ENCODE assay signal across 13 cellular contexts in genomic region chr3:133548090-133548489, GRCh38. TPM values are rescaled to one million over a fixed set of nuclear protein-coding genes. Genes with fewer than 3 reads are reported as not detected.
DNase-seq lines count a peak whose midpoint lies in the region; ATAC-seq, FAIRE-seq and TF ChIP-seq lines count a peak whose summit lies in the region.
"Had no signal": no experiment of that assay in that cellular context is flagged by ENCODE, and none has a peak within 500 bp of the region (broad histone marks: within the 10 kb centered on the region; RNA-seq: fewer than 3 reads in every experiment).

No MANE protein-coding gene starts in this region.

- no peak for TF ChIP-seq CTCF in HepG2 (CRISPR knock-in tag; IDR thresholded peaks at IDR 0.05)
- TF ChIP-seq CTCF in right lobe of liver (IDR thresholded peaks at IDR 0.05), result no peak
- no peak for TF ChIP-seq CTCF in esophagus muscularis mucosa (IDR thresholded peaks at IDR 0.05)
- TF ChIP-seq CTCF in nephron (IDR thresholded peaks at IDR 0.05; ENCODE audit: unreplicated experiment in 3 of 3), result no peak

- no peak for DNase-seq in HepG2 (ENCODE audit: low spot score)
- DNase-seq in right lobe of liver, result no peak
- no peak for DNase-seq in esophagus muscularis mucosa (ENCODE audit: extremely low spot score)
- no peak for DNase-seq in activated T-helper 1 cell treated with anti-CD3 and anti-CD28 coated beads, Interleukin-12 subunit alpha, Interleukin-12 subunit beta, Interleukin-2, Interleukin-4 antibody, amounts not matched to agents 30 ng/mL and 10 ng/mL and 1 ng/mL, durations not matched to agents 14 hours and 24 hours and 36 hours (ENCODE audit: low spot score)
- no peak for DNase-seq in stimulated activated naive CD8-positive, alpha-beta T cell treated with anti-CD3 and anti-CD28 coated beads, Interleukin-15, Interleukin-2, amounts not matched to agents 100 U/mL and 50 U/mL, for 24 hours
- DNase-seq: DMS53; SHP77 treated with DMSO at 0.1 percent for 48 hours; stimulated activated CD4-positive, alpha-beta T cell treated with anti-CD3 and anti-CD28 coated beads, Interleukin-4, amount 100 ng/mL, for 4 hours had no signal

- H3K36me3 Mint-ChIP-seq in nephron (ENCODE audit: low read depth), result no peaks in the 10 kb centered on the region
- H3K36me3 Mint-ChIP-seq in activated T-helper 1 cell treated with anti-CD3 and anti-CD28 coated beads, Interleukin-12 subunit alpha, Interleukin-12 subunit beta, Interleukin-2, Interleukin-4 antibody, amounts not matched to agents 30 ng/mL and 10 ng/mL and 1 ng/mL, durations not matched to agents 14 hours and 24 hours and 36 hours (ENCODE audit: low read depth), result no peaks in the 10 kb centered on the region

- H3K4me2 ChIP-seq in HepG2 (ENCODE audit: low read depth, low read length), result peak overlapping the region; percentile 66

- TF ChIP-seq POLR2A in HepG2 (IDR thresholded peaks at IDR 0.05; ENCODE audit: insufficient read depth in 1 of 2, low read depth in 2 of 2, low read length in 2 of 2) (no peak), right lobe of liver (IDR thresholded peaks at IDR 0.05) (no peak), esophagus muscularis mucosa (IDR thresholded peaks at IDR 0.05; ENCODE audit: low read depth) (no peak)

- in situ Hi-C loops in HepG2 (cut with HindIII; ENCODE audit: extremely low pct_ligation_motif_present, low pct_unique_long_range_greater_than_20kb), result no loop called here

- no peak overlapping the region for H3K27ac ChIP-seq in HepG2 (ENCODE audit: extremely low read length, insufficient read depth, low read length)
- H3K27ac ChIP-seq in right lobe of liver, result peak overlapping the region in 1 of 3 donors; percentile 80
- H3K27ac ChIP-seq in esophagus muscularis mucosa (replicated peaks in 1 of 4), result peak overlapping the region; percentile 73 to 84 (median 79)

- H3K4me3 ChIP-seq in HepG2 (replicated peaks in 1 of 3; ENCODE audit: insufficient read depth in 1 of 3, low read depth in 2 of 3, low read length in 3 of 3), result no peak overlapping the region
- no peak overlapping the region for H3K4me3 ChIP-seq in right lobe of liver
- H3K4me3 ChIP-seq in esophagus muscularis mucosa, result no peak overlapping the region

- TF ChIP-seq EP300 in HepG2 (IDR thresholded peaks at IDR 0.05; ENCODE audit: low read depth in 2 of 2, low read length in 2 of 2) (no peak), HepG2 (CRISPR knock-in tag; IDR thresholded peaks at IDR 0.05; ENCODE audit: borderline replicate concordance) (no peak), esophagus muscularis mucosa (IDR thresholded peaks at IDR 0.05) (no peak)

- H3K9ac ChIP-seq in HepG2 (ENCODE audit: insufficient read depth, low read depth, low read length), result no peak overlapping the region

- no peak for TF ChIP-seq RAD21 in HepG2 (CRISPR knock-in tag; IDR thresholded peaks at IDR 0.05)

- peak overlapping the region; percentile 68 to 83 (median 83) for H3K27ac Mint-ChIP-seq in nephron
- no peak overlapping the region for H3K27ac Mint-ChIP-seq in activated T-helper 1 cell treated with anti-CD3 and anti-CD28 coated beads, Interleukin-12 subunit alpha, Interleukin-12 subunit beta, Interleukin-2, Interleukin-4 antibody, amounts not matched to agents 30 ng/mL and 10 ng/mL and 1 ng/mL, durations not matched to agents 14 hours and 24 hours and 36 hours
- H3K27ac Mint-ChIP-seq: activated T-helper 2 cell treated with anti-CD3 and anti-CD28 coated beads, Interferon-gamma antibody, Interleukin-2, Interleukin-4, amounts not matched to agents 10 μg/mL and 5 μg/mL and 100 μg/mL, durations not matched to agents 14 hours and 24 hours and 36 hours had no signal

- no peak for ATAC-seq in HepG2
- no peak for ATAC-seq in right lobe of liver
- ATAC-seq in GM18870 (IDR thresholded peaks at IDR 0.05; ENCODE audit: unreplicated experiment), result no peak
- ATAC-seq in GM19035 (IDR thresholded peaks at IDR 0.05; ENCODE audit: unreplicated experiment), result no peak
- no peak for ATAC-seq in stimulated activated naive CD8-positive, alpha-beta T cell treated with anti-CD3 and anti-CD28 coated beads, Interleukin-15, Interleukin-2, amounts not matched to agents 100 U/mL and 50 U/mL, for 24 hours

- H4K20me1 ChIP-seq in HepG2 (ENCODE audit: insufficient read depth, low read length), result no peaks in the 10 kb centered on the region

- no peaks in the 10 kb centered on the region for H3K36me3 ChIP-seq in HepG2 (replicated peaks in 1 of 2; ENCODE audit: control insufficient read depth in 1 of 2, insufficient read depth in 2 of 2, low read length in 2 of 2)
- H3K36me3 ChIP-seq in right lobe of liver, result no peaks in the 10 kb centered on the region
- H3K36me3 ChIP-seq in esophagus muscularis mucosa, result no peaks in the 10 kb centered on the region

- 51% methylated on average over 2 of the region's 2 CpGs for WGBS in HepG2 (ENCODE audit: low lambda C conversion rate)
- 38% methylated on average over 2 of the region's 2 CpGs for WGBS in right lobe of liver (ENCODE audit: insufficient coverage, low coverage, low lambda C conversion rate, missing lambda C conversion rate)
- WGBS in esophagus muscularis mucosa, result 35% methylated on average over 2 of the region's 2 CpGs

- CTCF ChIA-PET in HepG2 (lab: Yijun Ruan, JAX; ENCODE audit: low intra/inter-chr PET ratio, low total read pairs), result no interaction called here

- POLR2A ChIA-PET in HepG2 (lab: Yijun Ruan, JAX), result interaction anchor here (0.9 to 2.2 kb wide), 2 partner anchors 24 to 25 kb away, joined by 3 to 19 read pairs; partner anchors contain the start of gene CDV3

- intact Hi-C loops in HepG2 (cut with micrococcal nuclease; ENCODE audit: unreplicated experiment) (no loop called here), right lobe of liver (cut with DNase I) (no loop called here), esophagus muscularis mucosa (cut with DNase I) (no loop called here)
- intact Hi-C loops in activated T-helper 1 cell treated with anti-CD3 and anti-CD28 coated beads, Interleukin-12 subunit alpha, Interleukin-12 subunit beta, Interleukin-2, Interleukin-4 antibody, amounts not matched to agents 30 ng/mL and 10 ng/mL and 1 ng/mL, durations not matched to agents 14 hours and 24 hours and 36 hours (cut with micrococcal nuclease), result no loop called here

- H3K4me1 ChIP-seq in HepG2 (ENCODE audit: insufficient read depth, low read length), result peaks cover 69% of the 10 kb centered on the region
- peaks cover 0 to 31% (median 8%) of the 10 kb centered on the region in 4 donors for H3K4me1 ChIP-seq in right lobe of liver
- peaks cover 14 to 24% (median 23%) of the 10 kb centered on the region in 4 donors for H3K4me1 ChIP-seq in esophagus muscularis mucosa

- peaks cover 4% of the 10 kb centered on the region for H3K27me3 Mint-ChIP-seq in nephron (ENCODE audit: low read depth)
- no peaks in the 10 kb centered on the region for H3K27me3 Mint-ChIP-seq in activated T-helper 1 cell treated with anti-CD3 and anti-CD28 coated beads, Interleukin-12 subunit alpha, Interleukin-12 subunit beta, Interleukin-2, Interleukin-4 antibody, amounts not matched to agents 30 ng/mL and 10 ng/mL and 1 ng/mL, durations not matched to agents 14 hours and 24 hours and 36 hours (ENCODE audit: insufficient read depth)

- no peaks in the 10 kb centered on the region; a peak in 1 of 5 replicates for H3K27me3 ChIP-seq in HepG2 (ENCODE audit: control insufficient read depth in 1 of 2, insufficient read depth in 2 of 2, low read length in 2 of 2)
- no peaks in the 10 kb centered on the region for H3K27me3 ChIP-seq in right lobe of liver
- H3K27me3 ChIP-seq in esophagus muscularis mucosa, result no peaks in the 10 kb centered on the region

- no peak for FAIRE-seq in HepG2 (lab: Jason Lieb, UNC)

- no peak overlapping the region for H3K4me3 Mint-ChIP-seq in nephron
- H3K4me3 Mint-ChIP-seq in activated T-helper 1 cell treated with anti-CD3 and anti-CD28 coated beads, Interleukin-12 subunit alpha, Interleukin-12 subunit beta, Interleukin-2, Interleukin-4 antibody, amounts not matched to agents 30 ng/mL and 10 ng/mL and 1 ng/mL, durations not matched to agents 14 hours and 24 hours and 36 hours, result no peak overlapping the region
- H3K4me3 Mint-ChIP-seq: central memory CD8-positive, alpha-beta T cell had no signal

- H3K9me3 ChIP-seq in HepG2 (ENCODE audit: low read length) (no peaks in the 10 kb centered on the region), right lobe of liver (no peaks in the 10 kb centered on the region), esophagus muscularis mucosa (no peaks in the 10 kb centered on the region)

- no peaks in the 10 kb centered on the region for H3K79me2 ChIP-seq in HepG2 (ENCODE audit: insufficient read depth, low read length)

- H3K9me3 Mint-ChIP-seq in nephron, result peaks cover 5% of the 10 kb centered on the region
- H3K9me3 Mint-ChIP-seq in activated T-helper 1 cell treated with anti-CD3 and anti-CD28 coated beads, Interleukin-12 subunit alpha, Interleukin-12 subunit beta, Interleukin-2, Interleukin-4 antibody, amounts not matched to agents 30 ng/mL and 10 ng/mL and 1 ng/mL, durations not matched to agents 14 hours and 24 hours and 36 hours, result no peaks in the 10 kb centered on the region
- H3K9me3 Mint-ChIP-seq: activated T-helper 2 cell treated with anti-CD3 and anti-CD28 coated beads, Interferon-gamma antibody, Interleukin-2, Interleukin-4, amounts not matched to agents 10 μg/mL and 5 μg/mL and 100 μg/mL, durations not matched to agents 14 hours and 24 hours and 36 hours; central memory CD8-positive, alpha-beta T cell had no signal

- peaks cover 31% of the 10 kb centered on the region for H3K4me1 Mint-ChIP-seq in nephron
- H3K4me1 Mint-ChIP-seq in activated T-helper 1 cell treated with anti-CD3 and anti-CD28 coated beads, Interleukin-12 subunit alpha, Interleukin-12 subunit beta, Interleukin-2, Interleukin-4 antibody, amounts not matched to agents 30 ng/mL and 10 ng/mL and 1 ng/mL, durations not matched to agents 14 hours and 24 hours and 36 hours (ENCODE audit: low read depth), result no peaks in the 10 kb centered on the region
- H3K4me1 Mint-ChIP-seq: central memory CD8-positive, alpha-beta T cell had no signal

- BruUV-seq in HepG2 (replicated peaks; lab: Mats Ljungman, UMichigan), result no TSS peak

- no peak overlapping the region for H2AFZ ChIP-seq in HepG2 (ENCODE audit: low read length)

RNA-seq across cellular contexts. Expression of gene CDV3, which starts 25.4 kb away (rescaled TPM):
- total RNA-seq in HepG2 (2016; rRNA removed; fragmentation: Illumina TruSeq; extraction: Trizol) (145 and 190 TPM in 2 replicates), right lobe of liver (100 to 1,000 TPM in 1 of 6 experiments, 10 to 100 TPM in 5; 61.3 to 104 (median 81.3) TPM), esophagus muscularis mucosa (100 to 1,000 TPM; 136 to 249 (median 195) TPM)
- total RNA-seq in HepG2 (2016; cell fraction: cytosol; rRNA removed; fragmentation: Illumina TruSeq; extraction: Trizol; ENCODE audit: low read depth), result 29.7 and 31.6 TPM in 2 replicates
- 140 and 167 TPM in 2 replicates for total RNA-seq in HepG2 (2016; cell fraction: insoluble cytoplasmic fraction; rRNA removed; fragmentation: Illumina TruSeq; extraction: Trizol)
- 96.9 and 108 TPM in 2 replicates for total RNA-seq in HepG2 (2016; cell fraction: membrane; rRNA removed; fragmentation: Illumina TruSeq; extraction: Trizol)
- total RNA-seq in HepG2 (2016; cell fraction: nucleus; rRNA removed; fragmentation: Illumina TruSeq; extraction: Trizol), result 70.3 and 72.0 TPM in 2 replicates
- 44.9 and 46.6 TPM in 2 replicates for polyA plus RNA-seq in HepG2 (2011; rRNA removed)
- 20.0 and 35.2 TPM in 2 replicates for polyA plus RNA-seq in HepG2 (2011; cell fraction: cytosol; rRNA removed)
- 11.8 and 17.9 TPM in 2 replicates for polyA plus RNA-seq in HepG2 (2011; cell fraction: nucleus; rRNA removed)
- 98.7 and 98.9 TPM in 2 replicates for polyA plus RNA-seq in HepG2 (2012)
- polyA plus RNA-seq in HepG2 (2016; cell fraction: cytosol; fragmentation: Illumina TruSeq; extraction: Trizol; ENCODE audit: low read depth), result 29.7 and 32.6 TPM in 2 replicates
- 154 TPM in 2 replicates for polyA plus RNA-seq in HepG2 (2016; cell fraction: insoluble cytoplasmic fraction; fragmentation: Illumina TruSeq; extraction: Trizol; ENCODE audit: low read depth)
- polyA plus RNA-seq in HepG2 (2016; cell fraction: membrane; fragmentation: Illumina TruSeq; extraction: Trizol; ENCODE audit: low read depth), result 62.3 and 67.4 TPM in 2 replicates
- polyA plus RNA-seq in HepG2 (2016; cell fraction: nucleus; fragmentation: Illumina TruSeq; extraction: Trizol; ENCODE audit: insufficient read depth, low read depth), result 72.4 and 78.4 TPM in 2 replicates
- polyA minus RNA-seq in HepG2 (2011; rRNA and poly(A)+ RNA removed; ENCODE audit: low replicate concordance), result 25.2 and 41.8 TPM in 2 replicates
- polyA minus RNA-seq in HepG2 (2011; cell fraction: cytosol; rRNA and poly(A)+ RNA removed), result 46.6 and 59.2 TPM in 2 replicates
- polyA minus RNA-seq in HepG2 (2011; cell fraction: nucleus; rRNA and poly(A)+ RNA removed), result 35.8 and 50.4 TPM in 2 replicates
- total RNA-seq in activated T-helper 1 cell treated with anti-CD3 and anti-CD28 coated beads, Interleukin-12 subunit alpha, Interleukin-12 subunit beta, Interleukin-2, Interleukin-4 antibody, amounts not matched to agents 30 ng/mL and 10 ng/mL and 1 ng/mL, durations not matched to agents 14 hours and 24 hours and 36 hours, result 289 TPM in 2 replicates
